8 cellular contexts compared by ENCODE assay signal in the genomic region with DNA sequence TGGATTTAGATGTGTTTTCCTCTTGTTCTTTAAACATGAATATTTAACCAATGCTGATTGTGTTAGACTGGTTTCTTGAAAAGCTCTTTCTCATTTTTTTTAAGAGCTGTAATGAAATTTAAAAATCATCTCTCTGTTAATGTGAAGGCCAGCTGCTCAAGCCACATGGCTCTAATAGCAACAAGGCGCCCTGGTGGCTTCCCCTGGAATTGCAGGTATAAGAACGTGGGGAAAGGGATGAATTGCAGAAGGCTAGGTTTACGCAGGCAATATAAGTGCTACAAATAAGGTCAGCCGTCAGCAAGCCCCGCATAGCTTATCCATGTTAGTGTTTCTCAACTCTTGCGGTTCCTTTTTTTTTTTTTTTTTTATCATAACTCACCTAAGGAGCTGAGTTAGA.
A peak's percentile ranks its signal among the peaks of the same experiment; 100 is the strongest.
DNase-seq lines count a peak whose midpoint lies in the region; ATAC-seq and TF ChIP-seq lines count a peak whose summit lies in the region.

No MANE protein-coding gene starts in this region.

- no peaks in the 10 kb centered on the region for H3K4me1 ChIP-seq in adrenal gland (replicated peaks in 1 of 2)
- H3K4me1 ChIP-seq in aorta (ENCODE audit: control insufficient read depth in 1 of 2, insufficient read depth in 2 of 2, low read length in 2 of 2) = no peaks in the 10 kb centered on the region

- H3K27me3 Mint-ChIP-seq in activated naive CD4-positive, alpha-beta T cell treated with anti-CD3 and anti-CD28 coated beads for 36 hours (ENCODE audit: low read depth) = peaks cover 13% of the 10 kb centered on the region
- H3K27me3 Mint-ChIP-seq in nephron progenitor cell (ENCODE audit: low read depth, poor library complexity) = no peaks in the 10 kb centered on the region

- DNase-seq in activated naive CD4-positive, alpha-beta T cell treated with anti-CD3 and anti-CD28 coated beads for 36 hours = peak; percentile 28
- no peak for DNase-seq in activated naive CD4-positive, alpha-beta T cell treated with Interleukin-2 at 50 U/mL for 16 hours
- DNase-seq in adrenal gland (peak in 3 of 7 donors; percentile 14 to 26 (median 16)), nephron progenitor cell (peak; percentile 44), NCI-H146 (lab: John Stamatoyannopoulos, UW) (no peak), aorta (no peak)

- H3K36me3 ChIP-seq in adrenal gland (replicated peaks in 1 of 2) = no peaks in the 10 kb centered on the region
- no peaks in the 10 kb centered on the region for H3K36me3 ChIP-seq in aorta (ENCODE audit: control insufficient read depth in 1 of 2, insufficient read depth in 2 of 2, low read length in 1 of 2)

- no peaks in the 10 kb centered on the region for H3K36me3 Mint-ChIP-seq in activated naive CD4-positive, alpha-beta T cell treated with anti-CD3 and anti-CD28 coated beads for 36 hours (ENCODE audit: low read depth)
- no peaks in the 10 kb centered on the region for H3K36me3 Mint-ChIP-seq in nephron progenitor cell (ENCODE audit: low read depth)

- peak in 5 of 6 experiments; percentile 8 to 42 (median 23) for TF ChIP-seq CTCF in adrenal gland (IDR thresholded peaks at IDR 0.05)
- peak; percentile 48 for TF ChIP-seq CTCF in nephron progenitor cell (IDR thresholded peaks at IDR 0.05)

- no peaks in the 10 kb centered on the region for H3K9me3 Mint-ChIP-seq in activated naive CD4-positive, alpha-beta T cell treated with anti-CD3 and anti-CD28 coated beads for 36 hours
- no peaks in the 10 kb centered on the region for H3K9me3 Mint-ChIP-seq in nephron progenitor cell

- no peak for TF ChIP-seq POLR2A in adrenal gland (IDR thresholded peaks at IDR 0.05)

- H3K4me3 ChIP-seq in adrenal gland = no peak overlapping the region
- H3K4me3 ChIP-seq in aorta (ENCODE audit: low read length in 2 of 2) = no peak overlapping the region

- H3K27ac Mint-ChIP-seq in activated naive CD4-positive, alpha-beta T cell treated with anti-CD3 and anti-CD28 coated beads for 36 hours = no peak overlapping the region
- H3K27ac Mint-ChIP-seq in nephron progenitor cell = no peak overlapping the region

- intact Hi-C loops in activated naive CD4-positive, alpha-beta T cell treated with anti-CD3 and anti-CD28 coated beads for 36 hours (cut with micrococcal nuclease) = no loop called here
- intact Hi-C loops in adrenal gland (cut with DNase I) = no loop called here
- intact Hi-C loops in aorta (cut with DNase I) = no loop called here

- H3K4me3 Mint-ChIP-seq in activated naive CD4-positive, alpha-beta T cell treated with anti-CD3 and anti-CD28 coated beads for 36 hours = no peak overlapping the region
- no peak overlapping the region for H3K4me3 Mint-ChIP-seq in nephron progenitor cell

- H3K4me1 Mint-ChIP-seq in activated naive CD4-positive, alpha-beta T cell treated with anti-CD3 and anti-CD28 coated beads for 36 hours (ENCODE audit: low read depth) = no peaks in the 10 kb centered on the region
- H3K4me1 Mint-ChIP-seq in nephron progenitor cell = no peaks in the 10 kb centered on the region

- CTCF ChIA-PET in activated naive CD4-positive, alpha-beta T cell treated with anti-CD3 and anti-CD28 coated beads for 36 hours (lab: Charles Lee) = interaction anchor here (1.2 to 1.7 kb wide), 3 partner anchors 12 to 360 kb away, joined by 4 to 8 read pairs (median 7); no protein-coding TSS in a partner anchor

- ATAC-seq in HG03342 (IDR thresholded peaks at IDR 0.05; ENCODE audit: unreplicated experiment) (peak; percentile 82), HG03378 (IDR thresholded peaks at IDR 0.05; ENCODE audit: unreplicated experiment) (no peak), aorta (ENCODE audit: low FRiP score) (no peak)

- 44 to 65% (median 56%) methylated on average over 6 of the region's 6 CpGs for WGBS in adrenal gland, 4 donors
- 81 to 85% methylated on average over 6 of the region's 6 CpGs for WGBS in aorta, 2 donors

- H3K27me3 ChIP-seq in adrenal gland (no peaks in the 10 kb centered on the region), aorta (ENCODE audit: control insufficient read depth in 1 of 2, insufficient read depth in 2 of 2, low read length in 1 of 2) (no peaks in the 10 kb centered on the region)

- H3K27ac ChIP-seq in adrenal gland = no peak overlapping the region
- no peak overlapping the region for H3K27ac ChIP-seq in aorta (ENCODE audit: low read depth in 1 of 2, low read length in 2 of 2)

- H3K9me3 ChIP-seq in adrenal gland (replicated peaks in 1 of 3) (no peaks in the 10 kb centered on the region), aorta (ENCODE audit: control insufficient read depth, low read length) (no peaks in the 10 kb centered on the region)

Comparison
In these comparisons a context has a peak if more than half of its experiments do, and no peak if none do; other contexts are left out.
1. DNase-seq: peak in activated naive CD4-positive, alpha-beta T cell treated with anti-CD3 and anti-CD28 coated beads for 36 hours (single experiment) and nephron progenitor cell (single experiment); none in activated naive CD4-positive, alpha-beta T cell treated with Interleukin-2 at 50 U/mL for 16 hours (single experiment), NCI-H146 (single experiment) and aorta (0 of 2).